Comparison of ENCODE assay signal across 10 cellular contexts in the genomic region with DNA sequence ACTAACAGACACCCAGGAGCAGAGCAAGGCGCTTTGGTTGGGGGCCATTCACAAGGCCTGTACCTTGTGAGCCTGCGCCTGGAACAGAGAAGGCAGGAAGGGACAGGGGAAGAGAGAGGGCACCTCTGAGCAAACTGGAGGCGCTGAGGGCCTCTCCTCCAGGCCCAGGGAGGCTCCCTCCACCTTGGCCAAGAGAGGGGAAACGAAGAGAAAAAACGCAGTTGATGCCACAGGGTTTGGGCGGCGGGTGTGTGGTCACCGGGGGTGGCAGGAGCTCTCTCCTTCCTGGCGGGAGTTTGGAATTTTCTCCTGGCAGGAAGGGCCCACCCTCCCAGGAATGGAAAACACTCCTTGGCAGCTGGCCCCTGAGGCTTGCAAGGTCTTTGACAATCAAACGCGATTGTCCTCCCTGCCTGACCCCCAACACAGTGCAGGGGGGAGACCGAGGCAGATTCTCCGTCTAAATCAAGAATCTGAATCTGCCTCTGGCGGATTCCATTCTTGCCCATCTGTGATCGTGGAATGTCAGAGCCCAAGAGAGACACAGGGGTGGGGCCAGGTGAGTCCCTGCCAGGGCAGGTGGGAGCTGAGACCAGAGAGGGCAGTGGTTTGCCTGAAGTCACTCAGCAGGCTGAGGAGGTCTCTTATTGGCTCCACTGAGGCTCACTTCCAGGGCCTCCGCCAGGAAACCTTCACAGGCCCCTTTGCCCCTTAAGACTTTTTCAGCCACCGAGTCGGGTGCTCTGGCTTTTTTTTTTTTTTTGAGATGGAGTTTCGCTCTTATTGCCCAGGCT. TPM values are rescaled to one million over a fixed set of nuclear protein-coding genes. Genes with fewer than 3 reads are reported as not detected.
A peak's percentile ranks its signal among the peaks of the same experiment; 100 is the strongest.
DNase-seq lines count a peak whose midpoint lies in the region; ATAC-seq and TF ChIP-seq lines count a peak whose summit lies in the region.
"Had no signal": no experiment of that assay in that cellular context is flagged by ENCODE, and none has a peak within 500 bp of the region (broad histone marks: within the 10 kb centered on the region; RNA-seq: fewer than 3 reads in every experiment).

No MANE protein-coding gene starts in this region.

- H3K4me3 ChIP-seq in H7 (ENCODE audit: insufficient read depth, low read depth, low read length) (no peak overlapping the region), iPS-20b (ENCODE audit: low read length) (no peak overlapping the region), spleen (no peak overlapping the region)

- intact Hi-C loops in spleen (cut with DNase I; ENCODE audit: low total_unique reads) = no loop called here

- ATAC-seq in GM19463 (IDR thresholded peaks at IDR 0.05; ENCODE audit: unreplicated experiment) (no peak), GM19467 (IDR thresholded peaks at IDR 0.05; ENCODE audit: unreplicated experiment) (no peak)
- ATAC-seq: naive thymus-derived CD8-positive, alpha-beta T cell had no signal

- H3K4me1 ChIP-seq in iPS-20b (ENCODE audit: insufficient read depth, low read length) = peaks cover 10% of the 10 kb centered on the region
- H3K4me1 ChIP-seq in spleen = peaks cover 16 to 56% (median 40%) of the 10 kb centered on the region in 6 donors

- no peaks in the 10 kb centered on the region for H3K27me3 ChIP-seq in H7 (ENCODE audit: control insufficient read depth, insufficient read depth, low read length)
- H3K27me3 ChIP-seq in iPS-20b (ENCODE audit: insufficient read depth, low read length) = no peaks in the 10 kb centered on the region
- no peaks in the 10 kb centered on the region for H3K27me3 ChIP-seq in spleen (replicated peaks in 1 of 7)

- DNase-seq in H7 (peak; percentile 63), spleen (no peak), NCI-H2196 treated with DMSO at 0.1 percent for 48 hours (lab: John Stamatoyannopoulos, UW; ENCODE audit: unreplicated experiment) (no peak), substantia nigra (lab: John Stamatoyannopoulos, UW) (no peak)
- DNase-seq: naive thymus-derived CD8-positive, alpha-beta T cell; NCI-H1048 had no signal

- whole genome bisulfite sequencing in spleen, 5 donors = 63 to 84% (median 71%) methylated on average over 18 to 19 of the region's 19 CpGs

- H3K9me3 ChIP-seq in iPS-20b (ENCODE audit: insufficient read depth, low read depth, low read length) (no peaks in the 10 kb centered on the region), spleen (no peaks in the 10 kb centered on the region)

- H3K9ac ChIP-seq in iPS-20b (ENCODE audit: low read depth, low read length) = no peak overlapping the region

- H3K36me3 ChIP-seq in H7 (replicated peaks; ENCODE audit: control insufficient read depth, insufficient read depth, low read length) (no peaks in the 10 kb centered on the region), iPS-20b (ENCODE audit: insufficient read depth, low read depth, low read length) (no peaks in the 10 kb centered on the region), spleen (no peaks in the 10 kb centered on the region)

- TF ChIP-seq POLR2A in spleen (IDR thresholded peaks at IDR 0.05) = no peak

- peak overlapping the region; percentile 43 for H3K27ac ChIP-seq in VCaP
- H3K27ac ChIP-seq in iPS-20b (ENCODE audit: low read length) = peak overlapping the region; percentile 8
- H3K27ac ChIP-seq in spleen = peak overlapping the region in 6 of 8 donors; percentile 25 to 72 (median 56)
- H3K27ac ChIP-seq in substantia nigra (ENCODE audit: low read depth, low read length, poor library complexity, severe bottlenecking) = no peak overlapping the region

- TF ChIP-seq CTCF in VCaP (conservative IDR thresholded peaks at IDR 0.05) = no peak
- TF ChIP-seq CTCF in spleen (IDR thresholded peaks at IDR 0.05 in 8 of 11, conservative IDR thresholded peaks at IDR 0.05 in 3 of 11) = no peak

RNA-seq across cellular contexts. Expression of gene RPL3, which starts 21.0 kb away (rescaled TPM):
- total RNA-seq in H7 (2014; rRNA removed; shearing (Covaris generic)) = 3,029 and 3,176 TPM in 2 replicates
- total RNA-seq in spleen = 1,000 to 10,000 TPM; 1,607 to 2,098 (median 1,685) TPM
- polyA plus RNA-seq in spleen = 1,000 to 10,000 TPM; 4,418 to 6,240 (median 4,821) TPM

RNA-seq across cellular contexts. Expression of gene SYNGR1, which starts 51.4 kb away (rescaled TPM):
- 24.4 and 37.9 TPM in 2 replicates for total RNA-seq in H7 (2014; rRNA removed; shearing (Covaris generic))
- total RNA-seq in spleen = 10 to 100 TPM in 4 of 7 donors, 1 to 10 TPM in 3; 8.0 to 32.3 (median 16.1) TPM
- polyA plus RNA-seq in spleen = 10 to 100 TPM in 2 of 3 donors, 1 to 10 TPM in 1; 9.5 to 35.1 (median 10.5) TPM

RNA-seq across cellular contexts. Expression of gene PDGFB, which starts 53.6 kb away (rescaled TPM):
- 7.2 and 8.5 TPM in 2 replicates for total RNA-seq in H7 (2014; rRNA removed; shearing (Covaris generic))
- total RNA-seq in spleen = 10 to 100 TPM in 2 of 7 donors, 1 to 10 TPM in 5; 2.4 to 20.5 (median 9.3) TPM
- polyA plus RNA-seq in spleen = 1 to 10 TPM; 1.7 to 8.2 (median 2.0) TPM
